Comparison of ENCODE assay signal across 32 cellular contexts in genomic region chr6:37712508-37712907, GRCh38.
"Had no signal": no experiment of that assay in that cellular context is flagged by ENCODE, and none has a peak within 500 bp of the region (broad histone marks: within the 10 kb centered on the region; RNA-seq: fewer than 3 reads in every experiment).

No MANE protein-coding gene starts in this region.

- H3K4me3 Mint-ChIP-seq: activated CD4-positive, alpha-beta memory T cell treated with anti-CD3 and anti-CD28 coated beads, Interleukin-2, amount 10 ng/mL, durations not matched to agents 7 days and 5 days; activated CD4-positive, alpha-beta T cell treated with anti-CD3 and anti-CD28 coated beads, Interleukin-2, amount 10 ng/mL, durations not matched to agents 7 days and 5 days; activated naive CD4-positive, alpha-beta T cell treated with anti-CD3 and anti-CD28 coated beads, Interleukin-2, amount 10 ng/mL, durations not matched to agents 7 days and 5 days; activated naive CD8-positive, alpha-beta T cell treated with anti-CD3 and anti-CD28 coated beads, Interleukin-2, amount 10 ng/mL, durations not matched to agents 7 days and 5 days; activated T-cell treated with anti-CD3 and anti-CD28 coated beads, Interleukin-2, amount 50 U/mL, for 24 hours; activated T-cell treated with anti-CD3 and anti-CD28 coated beads, Interleukin-2, amount 50 U/mL, for 72 hours; brain; central memory CD8-positive, alpha-beta T cell; dendritic cell treated with granulocyte-macrophage colony-stimulating factor and Interleukin-4, amounts not matched to agents 40 ng/mL and 50 ng/mL, for 4 days; endodermal cell; T-helper 17 cell; T-helper 2 cell treated with Interferon-gamma antibody and Interleukin-4, amounts not matched to agents 5 μg/mL and 100 μg/mL, for 36 hours; WTC11 had no signal

- H3K4me1 ChIP-seq: breast epithelium had no signal

- H3K4me1 Mint-ChIP-seq: central memory CD8-positive, alpha-beta T cell; endodermal cell had no signal

- H3K4me3 ChIP-seq: ascending aorta, breast epithelium, cardiac muscle cell, coronary artery, dorsolateral prefrontal cortex had no signal

- H3K27me3 ChIP-seq: ascending aorta, breast epithelium, cardiac muscle cell, dorsolateral prefrontal cortex had no signal

- H3K36me3 ChIP-seq: ascending aorta, breast epithelium, cardiac muscle cell had no signal

- H3K27ac ChIP-seq: ascending aorta, breast epithelium, cardiac muscle cell, coronary artery had no signal

- H3K27ac Mint-ChIP-seq: activated CD4-positive, alpha-beta memory T cell treated with anti-CD3 and anti-CD28 coated beads, Interleukin-2, amount 10 ng/mL, durations not matched to agents 7 days and 5 days; activated CD4-positive, alpha-beta T cell treated with anti-CD3 and anti-CD28 coated beads, Interleukin-2, amount 10 ng/mL, durations not matched to agents 7 days and 5 days; activated naive CD4-positive, alpha-beta T cell treated with anti-CD3 and anti-CD28 coated beads, Interleukin-2, amount 10 ng/mL, durations not matched to agents 7 days and 5 days; activated naive CD4-positive, alpha-beta T cell treated with anti-CD3 and anti-CD28 coated beads, Interleukin-2, amount 50 U/mL, for 72 hours; activated naive CD8-positive, alpha-beta T cell treated with anti-CD3 and anti-CD28 coated beads, Interleukin-2, amount 10 ng/mL, durations not matched to agents 7 days and 5 days; activated T-cell treated with anti-CD3 and anti-CD28 coated beads, Interleukin-2, amount 50 U/mL, for 24 hours; activated T-cell treated with anti-CD3 and anti-CD28 coated beads, Interleukin-2, amount 50 U/mL, for 72 hours; dendritic cell treated with granulocyte-macrophage colony-stimulating factor and Interleukin-4, amounts not matched to agents 40 ng/mL and 50 ng/mL, for 4 days; endodermal cell; T-helper 17 cell; T-helper 2 cell treated with Interferon-gamma antibody and Interleukin-4, amounts not matched to agents 5 μg/mL and 100 μg/mL, for 36 hours; WTC11 had no signal

- ATAC-seq: activated naive CD4-positive, alpha-beta T cell treated with anti-CD3 and anti-CD28 coated beads, Interleukin-2, amount 50 U/mL, for 72 hours; activated T-cell treated with anti-CD3 and anti-CD28 coated beads, Interleukin-2, amount 50 U/mL, for 72 hours; esophagus mucosa; T-helper 17 cell; WTC11 had no signal

- H3K27me3 Mint-ChIP-seq: activated CD4-positive, alpha-beta memory T cell treated with anti-CD3 and anti-CD28 coated beads, Interleukin-2, amount 10 ng/mL, durations not matched to agents 7 days and 5 days; activated T-cell treated with anti-CD3 and anti-CD28 coated beads, Interleukin-2, amount 50 U/mL, for 24 hours; central memory CD8-positive, alpha-beta T cell had no signal

- H3K36me3 Mint-ChIP-seq: activated naive CD4-positive, alpha-beta T cell treated with anti-CD3 and anti-CD28 coated beads, Interleukin-2, amount 10 ng/mL, durations not matched to agents 7 days and 5 days; activated naive CD4-positive, alpha-beta T cell treated with anti-CD3 and anti-CD28 coated beads, Interleukin-2, amount 50 U/mL, for 72 hours; activated naive CD8-positive, alpha-beta T cell treated with anti-CD3 and anti-CD28 coated beads, Interleukin-2, amount 10 ng/mL, durations not matched to agents 7 days and 5 days; brain; WTC11 had no signal

- H3K9me3 Mint-ChIP-seq: activated CD4-positive, alpha-beta memory T cell treated with anti-CD3 and anti-CD28 coated beads, Interleukin-2, amount 10 ng/mL, durations not matched to agents 7 days and 5 days; activated naive CD4-positive, alpha-beta T cell treated with anti-CD3 and anti-CD28 coated beads, Interleukin-2, amount 10 ng/mL, durations not matched to agents 7 days and 5 days; activated naive CD4-positive, alpha-beta T cell treated with anti-CD3 and anti-CD28 coated beads, Interleukin-2, amount 50 U/mL, for 72 hours; activated naive CD8-positive, alpha-beta T cell treated with anti-CD3 and anti-CD28 coated beads, Interleukin-2, amount 10 ng/mL, durations not matched to agents 7 days and 5 days; activated T-cell treated with anti-CD3 and anti-CD28 coated beads, Interleukin-2, amount 50 U/mL, for 24 hours; activated T-cell treated with anti-CD3 and anti-CD28 coated beads, Interleukin-2, amount 50 U/mL, for 72 hours; brain; central memory CD8-positive, alpha-beta T cell; dendritic cell treated with granulocyte-macrophage colony-stimulating factor and Interleukin-4, amounts not matched to agents 40 ng/mL and 50 ng/mL, for 4 days; endodermal cell; T-helper 2 cell treated with Interferon-gamma antibody and Interleukin-4, amounts not matched to agents 5 μg/mL and 100 μg/mL, for 36 hours had no signal

- DNase-seq: activated CD4-positive, alpha-beta memory T cell treated with anti-CD3 and anti-CD28 coated beads, Interleukin-2, amount 10 ng/mL, durations not matched to agents 7 days and 5 days; activated CD4-positive, alpha-beta T cell treated with anti-CD3 and anti-CD28 coated beads for 1 hour; activated CD4-positive, alpha-beta T cell treated with anti-CD3 and anti-CD28 coated beads for 4 hours; activated CD4-positive, alpha-beta T cell treated with anti-CD3 and anti-CD28 coated beads, Interleukin-2, amount 10 ng/mL, durations not matched to agents 7 days and 5 days; activated CD4-positive, alpha-beta T cell treated with anti-CD3 and anti-CD28 coated beads, Interleukin-2, amount 50 U/mL, for 4 hours; activated CD8-positive, alpha-beta memory T cell treated with anti-CD3 and anti-CD28 coated beads, Interleukin-2, amount 50 U/mL, for 48 hours; activated gamma-delta T cell; activated naive CD4-positive, alpha-beta T cell; activated naive CD4-positive, alpha-beta T cell treated with anti-CD3 and anti-CD28 coated beads, Interleukin-2, amount 10 ng/mL, durations not matched to agents 7 days and 5 days; activated naive CD8-positive, alpha-beta T cell treated with anti-CD3 and anti-CD28 coated beads, Interleukin-2, amount 10 ng/mL, durations not matched to agents 7 days and 5 days; activated T-cell treated with anti-CD3 and anti-CD28 coated beads for 4 hours; activated T-cell treated with anti-CD3 and anti-CD28 coated beads, Interleukin-2, amount 50 U/mL, for 24 hours; activated T-cell treated with anti-CD3 and anti-CD28 coated beads, Interleukin-2, amount 50 U/mL, for 72 hours; dorsolateral prefrontal cortex; effector memory CD4-positive, alpha-beta T cell; endodermal cell; foreskin fibroblast; head of caudate nucleus; T-helper 17 cell; T1000 had no signal

- H3K9me3 ChIP-seq: ascending aorta, breast epithelium had no signal

- FAIRE-seq: frontal cortex had no signal
